1 cellular context compared by ENCODE assay signal in genomic region chr15:66677336-66677735, GRCh38.
TF ChIP-seq lines count a peak whose summit lies in the region.

No MANE protein-coding gene starts in this region.

TF ChIP-seq in H1, 55 proteins besides CTCF, POLR2A, EP300 and RAD21:
- TF ChIP-seq FOSL1 (IDR thresholded peaks at IDR 0.05; ENCODE audit: insufficient read depth, low read depth, low read length) (no peak), GTF2F1 (IDR thresholded peaks at IDR 0.05; ENCODE audit: borderline replicate concordance, low read depth, low read length) (no peak), EGR1 (IDR thresholded peaks at IDR 0.05; ENCODE audit: borderline replicate concordance, low read depth, low read length) (no peak), SIN3A (conservative IDR thresholded peaks at IDR 0.05 in 1 of 2, IDR thresholded peaks at IDR 0.05 in 1 of 2; ENCODE audit: low read depth in 1 of 2, low read length in 2 of 2) (no peak), USF2 (IDR thresholded peaks at IDR 0.05; ENCODE audit: low read length) (no peak), SUZ12 (IDR thresholded peaks at IDR 0.05; ENCODE audit: low read length) (no peak), SP4 (IDR thresholded peaks at IDR 0.05; ENCODE audit: low read length) (no peak), CTBP2 (IDR thresholded peaks at IDR 0.05; ENCODE audit: borderline replicate concordance, insufficient read depth, insufficient read length, low read length) (no peak), POLR2AphosphoS5 (IDR thresholded peaks at IDR 0.05; ENCODE audit: low read depth, low read length) (no peak), MAFK (IDR thresholded peaks at IDR 0.05; ENCODE audit: low read depth, low read length) (no peak), HDAC6 (IDR thresholded peaks at IDR 0.05; ENCODE audit: low read depth, low read length) (no peak), ZNF274 (IDR thresholded peaks at IDR 0.05; ENCODE audit: borderline replicate concordance, extremely low read depth, low read length) (no peak), CHD2 (IDR thresholded peaks at IDR 0.05; ENCODE audit: low read length) (no peak), CBX5 (IDR thresholded peaks at IDR 0.05; ENCODE audit: low read depth, low read length) (no peak), TBP (IDR thresholded peaks at IDR 0.05; ENCODE audit: low read depth, low read length) (no peak), RNF2 (IDR thresholded peaks at IDR 0.05; ENCODE audit: borderline replicate concordance, low read depth, low read length, missing control alignments, poor library complexity, severe bottlenecking) (no peak), YY1 (IDR thresholded peaks at IDR 0.05; ENCODE audit: low read depth, low read length) (no peak), RBBP5 (IDR thresholded peaks at IDR 0.05; ENCODE audit: borderline replicate concordance, low read depth, low read length) (no peak)
